1 cellular context compared by ENCODE assay signal in the genomic region with DNA sequence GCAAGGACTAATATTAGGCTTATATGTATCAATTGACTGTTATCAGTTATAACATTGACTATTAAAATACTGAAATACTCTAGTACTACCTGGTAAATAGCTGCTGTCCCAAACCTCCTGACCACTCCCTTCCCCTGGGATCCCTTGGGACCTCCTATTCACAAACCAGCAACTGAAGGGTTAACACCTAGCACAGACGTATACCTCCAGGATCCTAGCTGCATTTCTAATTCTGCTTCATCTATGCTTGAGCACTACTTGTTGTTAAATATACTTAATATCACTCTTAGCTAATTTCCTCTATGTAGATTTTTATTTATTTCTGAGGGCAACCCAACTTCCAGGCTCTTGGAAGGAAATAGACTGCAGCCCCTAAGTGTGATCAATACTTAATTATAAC.
TF ChIP-seq lines count a peak whose summit lies in the region.

No MANE protein-coding gene starts in this region.

TF ChIP-seq in neural cell, 6 proteins besides CTCF, POLR2A, EP300 and RAD21:
- TF ChIP-seq TAF1 (IDR thresholded peaks at IDR 0.05; ENCODE audit: low read depth) (no peak), SMC3 (conservative IDR thresholded peaks at IDR 0.05; ENCODE audit: poor library complexity) (no peak), MXI1 (conservative IDR thresholded peaks at IDR 0.05; ENCODE audit: poor library complexity, severe bottlenecking) (no peak), EZH2 (IDR thresholded peaks at IDR 0.05; ENCODE audit: borderline replicate concordance, insufficient read depth, low read length, poor library complexity, severe bottlenecking) (no peak), POLR2AphosphoS5 (IDR thresholded peaks at IDR 0.05) (no peak)
- TF ChIP-seq, protein P1, sequence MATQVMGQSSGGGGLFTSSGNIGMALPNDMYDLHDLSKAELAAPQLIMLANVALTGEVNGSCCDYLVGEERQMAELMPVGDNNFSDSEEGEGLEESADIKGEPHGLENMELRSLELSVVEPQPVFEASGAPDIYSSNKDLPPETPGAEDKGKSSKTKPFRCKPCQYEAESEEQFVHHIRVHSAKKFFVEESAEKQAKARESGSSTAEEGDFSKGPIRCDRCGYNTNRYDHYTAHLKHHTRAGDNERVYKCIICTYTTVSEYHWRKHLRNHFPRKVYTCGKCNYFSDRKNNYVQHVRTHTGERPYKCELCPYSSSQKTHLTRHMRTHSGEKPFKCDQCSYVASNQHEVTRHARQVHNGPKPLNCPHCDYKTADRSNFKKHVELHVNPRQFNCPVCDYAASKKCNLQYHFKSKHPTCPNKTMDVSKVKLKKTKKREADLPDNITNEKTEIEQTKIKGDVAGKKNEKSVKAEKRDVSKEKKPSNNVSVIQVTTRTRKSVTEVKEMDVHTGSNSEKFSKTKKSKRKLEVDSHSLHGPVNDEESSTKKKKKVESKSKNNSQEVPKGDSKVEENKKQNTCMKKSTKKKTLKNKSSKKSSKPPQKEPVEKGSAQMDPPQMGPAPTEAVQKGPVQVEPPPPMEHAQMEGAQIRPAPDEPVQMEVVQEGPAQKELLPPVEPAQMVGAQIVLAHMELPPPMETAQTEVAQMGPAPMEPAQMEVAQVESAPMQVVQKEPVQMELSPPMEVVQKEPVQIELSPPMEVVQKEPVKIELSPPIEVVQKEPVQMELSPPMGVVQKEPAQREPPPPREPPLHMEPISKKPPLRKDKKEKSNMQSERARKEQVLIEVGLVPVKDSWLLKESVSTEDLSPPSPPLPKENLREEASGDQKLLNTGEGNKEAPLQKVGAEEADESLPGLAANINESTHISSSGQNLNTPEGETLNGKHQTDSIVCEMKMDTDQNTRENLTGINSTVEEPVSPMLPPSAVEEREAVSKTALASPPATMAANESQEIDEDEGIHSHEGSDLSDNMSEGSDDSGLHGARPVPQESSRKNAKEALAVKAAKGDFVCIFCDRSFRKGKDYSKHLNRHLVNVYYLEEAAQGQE (IDR thresholded peaks at IDR 0.05; ENCODE audit: borderline replicate concordance) = no peak
